12 cellular contexts compared by ENCODE assay signal in genomic region chr6:24761193-24761835, GRCh38. TPM values are rescaled to one million over a fixed set of nuclear protein-coding genes. Genes with fewer than 3 reads are reported as not detected.
DNase-seq lines count a peak whose midpoint lies in the region; ATAC-seq and TF ChIP-seq lines count a peak whose summit lies in the region.
"Had no signal": no experiment of that assay in that cellular context is flagged by ENCODE, and none has a peak within 500 bp of the region (broad histone marks: within the 10 kb centered on the region; RNA-seq: fewer than 3 reads in every experiment).

No MANE protein-coding gene starts in this region.

- no peak overlapping the region for H3K4me3 Mint-ChIP-seq in neural progenitor cell
- H3K4me3 Mint-ChIP-seq: stimulated activated naive CD8-positive, alpha-beta T cell treated with anti-CD3 and anti-CD28 coated beads, Interleukin-15, Interleukin-2, amounts not matched to agents 100 ng/mL and 50 ng/mL, for 24 hours had no signal

- peaks cover 3% of the 10 kb centered on the region for H3K27me3 Mint-ChIP-seq in neural progenitor cell (ENCODE audit: insufficient read depth, low read depth)
- H3K27me3 Mint-ChIP-seq: stimulated activated naive CD8-positive, alpha-beta T cell treated with anti-CD3 and anti-CD28 coated beads, Interleukin-15, Interleukin-2, amounts not matched to agents 100 ng/mL and 50 ng/mL, for 24 hours had no signal

- TF ChIP-seq POLR2A in adrenal gland (IDR thresholded peaks at IDR 0.05) = no peak

- ATAC-seq in HG02571 (IDR thresholded peaks at IDR 0.05; ENCODE audit: unreplicated experiment) = no peak
- ATAC-seq in GM21825 (IDR thresholded peaks at IDR 0.05; ENCODE audit: unreplicated experiment) = no peak

- H3K27me3 ChIP-seq in neural progenitor cell (no peaks in the 10 kb centered on the region), adrenal gland (no peaks in the 10 kb centered on the region)

- no peak for TF ChIP-seq CTCF in GM12865 (IDR thresholded peaks at IDR 0.05; ENCODE audit: insufficient read depth, low read depth, low read length, missing control alignments)
- TF ChIP-seq CTCF in neural progenitor cell (IDR thresholded peaks at IDR 0.05) = no peak
- no peak for TF ChIP-seq CTCF in adrenal gland (IDR thresholded peaks at IDR 0.05)

- H2AFZ ChIP-seq in neural progenitor cell (replicated peaks) = peak overlapping the region; percentile 69

- no peaks in the 10 kb centered on the region for H3K36me3 Mint-ChIP-seq in neural progenitor cell

- H3K27ac ChIP-seq in neural progenitor cell (no peak overlapping the region), adrenal gland (no peak overlapping the region)
- H3K27ac ChIP-seq: WERI-Rb-1 had no signal

- H3K36me3 ChIP-seq in neural progenitor cell = no peaks in the 10 kb centered on the region
- no peaks in the 10 kb centered on the region for H3K36me3 ChIP-seq in adrenal gland (replicated peaks in 1 of 2)
- H3K36me3 ChIP-seq: WERI-Rb-1 had no signal

- H3K79me2 ChIP-seq in neural progenitor cell (ENCODE audit: low read depth) = no peaks in the 10 kb centered on the region

- intact Hi-C loops in adrenal gland (cut with DNase I) = loop anchor here (5.0 to 10.0 kb wide), 3 partner anchors 47 to 187 kb away; partner anchors contain the start of gene C6orf62 (in 1 of the 2)

- H3K27ac Mint-ChIP-seq in neural progenitor cell = peak overlapping the region; percentile 20

- H3K9me3 Mint-ChIP-seq in neural progenitor cell = no peaks in the 10 kb centered on the region
- H3K9me3 Mint-ChIP-seq: stimulated activated naive CD8-positive, alpha-beta T cell treated with anti-CD3 and anti-CD28 coated beads, Interleukin-15, Interleukin-2, amounts not matched to agents 100 ng/mL and 50 ng/mL, for 24 hours had no signal

- H3K9me3 ChIP-seq in neural progenitor cell (ENCODE audit: low read depth) (no peaks in the 10 kb centered on the region), adrenal gland (replicated peaks in 1 of 3) (no peaks in the 10 kb centered on the region)

- WGBS in adrenal gland, 4 donors = 87 to 93% (median 91%) methylated on average over 5 to 17 of the region's 17 CpGs

- no peak overlapping the region for H3K9ac ChIP-seq in neural progenitor cell

- peaks cover 4% of the 10 kb centered on the region for H3K4me1 Mint-ChIP-seq in neural progenitor cell

- no peak overlapping the region for H3K4me2 ChIP-seq in neural progenitor cell

- H4K20me1 ChIP-seq in neural progenitor cell (ENCODE audit: low read depth) = no peaks in the 10 kb centered on the region

- peak; percentile 10 for DNase-seq in GM12865 (ENCODE audit: low read depth)
- DNase-seq in HT1080 (ENCODE audit: low read depth) = peak; percentile 29
- peak; percentile 73 for DNase-seq in SK-N-DZ (ENCODE audit: low spot score)
- peak; percentile 10 for DNase-seq in neural progenitor cell (ENCODE audit: low spot score)
- no peak for DNase-seq in adrenal gland
- DNase-seq: NCI-H1694 treated with DMSO at 0.1 percent for 48 hours, WERI-Rb-1 had no signal

- H3K4me3 ChIP-seq in GM12865 (ENCODE audit: low read depth, low read length) (no peak overlapping the region), neural progenitor cell (no peak overlapping the region), adrenal gland (no peak overlapping the region)

- H3K4me1 ChIP-seq in neural progenitor cell (peaks cover 9% of the 10 kb centered on the region), adrenal gland (replicated peaks in 1 of 2) (no peaks in the 10 kb centered on the region)

- peaks cover 10% of the 10 kb centered on the region for H3F3A ChIP-seq in neural progenitor cell (ENCODE audit: low read depth)

RNA-seq across cellular contexts. Expression of gene GMNN, which starts 13.4 kb away (rescaled TPM):
- total RNA-seq in HT1080 (2014; rRNA removed; shearing (Covaris generic)) = 78.2 and 78.9 TPM in 2 replicates
- 45.1 and 47.0 TPM in 2 replicates for polyA plus RNA-seq in HT1080 (2015; cell fraction: cytosol; rRNA removed)
- polyA plus RNA-seq in HT1080 (2015; cell fraction: nucleus; rRNA removed) = 43.5 and 46.5 TPM in 2 replicates
- polyA plus RNA-seq in SK-N-DZ (2014; cell fraction: cytosol; rRNA removed) = 120 and 126 TPM in 2 replicates
- polyA plus RNA-seq in SK-N-DZ (2014; cell fraction: nucleus; rRNA removed) = 85.4 and 98.3 TPM in 2 replicates
- total RNA-seq in neural progenitor cell (ENCODE audit: low replicate concordance) = 69.1 and 98.5 TPM in 2 replicates
- 10 to 100 TPM in 3 of 8 donors, 1 to 10 TPM in 5; 5.3 to 57.9 (median 8.3) TPM for total RNA-seq in adrenal gland
- polyA plus RNA-seq in adrenal gland = 10 to 100 TPM in 1 of 3 donors, 1 to 10 TPM in 2; 4.1 to 22.0 (median 7.1) TPM

RNA-seq across cellular contexts. Expression of gene ARMH2, which starts 37.4 kb away (rescaled TPM):
- total RNA-seq in HT1080 (2014; rRNA removed; shearing (Covaris generic)) = not detected in 2 replicates
- not detected in 2 replicates for polyA plus RNA-seq in HT1080 (2015; cell fraction: cytosol; rRNA removed)
- polyA plus RNA-seq in HT1080 (2015; cell fraction: nucleus; rRNA removed) = not detected in 2 replicates
- not detected in 2 replicates for polyA plus RNA-seq in SK-N-DZ (2014; cell fraction: cytosol; rRNA removed)
- polyA plus RNA-seq in SK-N-DZ (2014; cell fraction: nucleus; rRNA removed) = not detected in 2 replicates
- total RNA-seq in neural progenitor cell (ENCODE audit: low replicate concordance) = not detected in 2 replicates
- total RNA-seq in adrenal gland = not detected
- polyA plus RNA-seq in adrenal gland = not detected
- total RNA-seq: lung microvascular endothelial cell, osteocyte had no signal

RNA-seq across cellular contexts. Expression of gene C6orf62, which starts 42.4 kb away (rescaled TPM):
- total RNA-seq in HT1080 (2014; rRNA removed; shearing (Covaris generic)) = 57.0 and 64.9 TPM in 2 replicates
- polyA plus RNA-seq in HT1080 (2015; cell fraction: cytosol; rRNA removed) = 113 and 130 TPM in 2 replicates
- polyA plus RNA-seq in HT1080 (2015; cell fraction: nucleus; rRNA removed) = 117 and 127 TPM in 2 replicates
- 55.7 and 73.1 TPM in 2 replicates for polyA plus RNA-seq in SK-N-DZ (2014; cell fraction: cytosol; rRNA removed)
- polyA plus RNA-seq in SK-N-DZ (2014; cell fraction: nucleus; rRNA removed) = 39.2 and 41.6 TPM in 2 replicates
- total RNA-seq in neural progenitor cell (ENCODE audit: low replicate concordance) (71.5 and 82.3 TPM in 2 replicates), adrenal gland (100 to 1,000 TPM in 4 of 8 donors, 10 to 100 TPM in 4; 57.2 to 121 (median 103) TPM)
- polyA plus RNA-seq in adrenal gland = 100 to 1,000 TPM in 2 of 3 donors, 10 to 100 TPM in 1; 52.3 to 120 (median 106) TPM

Comparison
In these comparisons a context has a peak if more than half of its experiments do, and no peak if none do; other contexts are left out.
1. DNase-seq: peak in GM12865 (single experiment), HT1080 (single experiment), SK-N-DZ (single experiment) and neural progenitor cell (single experiment); none in adrenal gland (0 of 7).